In genomic region chr10:5465976-5466450, GRCh38 we compare ENCODE assay signal across 1 cellular context.
TF ChIP-seq lines count a peak whose summit lies in the region.

No MANE protein-coding gene starts in this region.

TF ChIP-seq in GM23338, 12 proteins besides CTCF, POLR2A, EP300 and RAD21 (continued from another document):
- no peak for TF ChIP-seq ZNF462 (CRISPR knock-in tag; IDR thresholded peaks at IDR 0.05)
